1 cellular context compared by ENCODE assay signal in the genomic region with DNA sequence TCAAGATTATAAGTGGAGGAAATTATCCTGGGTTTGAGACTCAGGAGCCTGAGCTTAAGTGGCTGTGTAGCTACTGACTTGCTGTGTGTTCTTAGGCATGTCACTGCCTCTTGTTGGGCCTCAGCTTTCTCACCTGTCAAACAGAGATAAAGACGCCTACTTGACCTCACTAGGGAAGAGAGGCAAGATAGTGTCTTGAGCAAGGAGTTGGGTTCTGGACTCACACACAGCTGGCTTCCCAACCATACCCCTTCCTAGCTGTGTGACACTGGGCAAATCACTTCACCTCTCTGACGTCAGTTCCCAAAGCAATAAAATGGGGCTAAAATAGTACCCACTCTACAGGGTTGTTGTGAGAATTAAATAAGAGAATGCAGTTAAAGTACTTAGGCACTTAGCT.
TF ChIP-seq lines count a peak whose summit lies in the region.

No MANE protein-coding gene starts in this region.

TF ChIP-seq in K562, 482 proteins besides CTCF, POLR2A, EP300 and RAD21 (continues in another document):
- TF ChIP-seq, protein P1, sequence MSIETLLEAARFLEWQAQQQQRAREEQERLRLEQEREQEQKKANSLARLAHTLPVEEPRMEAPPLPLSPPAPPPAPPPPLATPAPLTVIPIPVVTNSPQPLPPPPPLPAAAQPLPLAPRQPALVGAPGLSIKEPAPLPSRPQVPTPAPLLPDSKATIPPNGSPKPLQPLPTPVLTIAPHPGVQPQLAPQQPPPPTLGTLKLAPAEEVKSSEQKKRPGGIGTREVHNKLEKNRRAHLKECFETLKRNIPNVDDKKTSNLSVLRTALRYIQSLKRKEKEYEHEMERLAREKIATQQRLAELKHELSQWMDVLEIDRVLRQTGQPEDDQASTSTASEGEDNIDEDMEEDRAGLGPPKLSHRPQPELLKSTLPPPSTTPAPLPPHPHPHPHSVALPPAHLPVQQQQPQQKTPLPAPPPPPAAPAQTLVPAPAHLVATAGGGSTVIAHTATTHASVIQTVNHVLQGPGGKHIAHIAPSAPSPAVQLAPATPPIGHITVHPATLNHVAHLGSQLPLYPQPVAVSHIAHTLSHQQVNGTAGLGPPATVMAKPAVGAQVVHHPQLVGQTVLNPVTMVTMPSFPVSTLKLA (conservative IDR thresholded peaks at IDR 0.05): peak in 1 of 2 experiments; percentile 49; a peak in 1 of 4 replicates
- TF ChIP-seq KAT2B (IDR thresholded peaks at IDR 0.05; ENCODE audit: low read depth, low read length): no peak
- TF ChIP-seq CREM (IDR thresholded peaks at IDR 0.05; ENCODE audit: low read depth): peak; percentile 78
- no peak for TF ChIP-seq RBM15 (IDR thresholded peaks at IDR 0.05; ENCODE audit: insufficient read depth, low read length)
- peak; percentile 83; the same call in 1 of the 2 replicates for TF ChIP-seq SMARCA5 (IDR thresholded peaks at IDR 0.05)
- TF ChIP-seq, protein P2, sequence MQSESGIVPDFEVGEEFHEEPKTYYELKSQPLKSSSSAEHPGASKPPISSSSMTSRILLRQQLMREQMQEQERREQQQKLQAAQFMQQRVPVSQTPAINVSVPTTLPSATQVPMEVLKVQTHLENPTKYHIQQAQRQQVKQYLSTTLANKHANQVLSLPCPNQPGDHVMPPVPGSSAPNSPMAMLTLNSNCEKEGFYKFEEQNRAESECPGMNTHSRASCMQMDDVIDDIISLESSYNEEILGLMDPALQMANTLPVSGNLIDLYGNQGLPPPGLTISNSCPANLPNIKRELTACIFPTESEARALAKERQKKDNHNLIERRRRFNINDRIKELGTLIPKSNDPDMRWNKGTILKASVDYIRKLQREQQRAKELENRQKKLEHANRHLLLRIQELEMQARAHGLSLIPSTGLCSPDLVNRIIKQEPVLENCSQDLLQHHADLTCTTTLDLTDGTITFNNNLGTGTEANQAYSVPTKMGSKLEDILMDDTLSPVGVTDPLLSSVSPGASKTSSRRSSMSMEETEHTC (IDR thresholded peaks at IDR 0.05): no peak
- peak; percentile 91 for TF ChIP-seq ARID1B (IDR thresholded peaks at IDR 0.05)
- peak; percentile 91 for TF ChIP-seq TCF3 (CRISPR knock-in tag; IDR thresholded peaks at IDR 0.05)
- TF ChIP-seq ATF1 (CRISPR knock-in tag; IDR thresholded peaks at IDR 0.05): no peak
- peak; percentile 53 for TF ChIP-seq ATF1 (tag; IDR thresholded peaks at IDR 0.05)
- TF ChIP-seq CBX3 (IDR thresholded peaks at IDR 0.05; ENCODE audit: borderline replicate concordance in 1 of 2, low read length in 2 of 2): peak in 1 of 2 experiments; percentile 94; a peak in 2 of 3 replicates
- TF ChIP-seq, protein P3, sequence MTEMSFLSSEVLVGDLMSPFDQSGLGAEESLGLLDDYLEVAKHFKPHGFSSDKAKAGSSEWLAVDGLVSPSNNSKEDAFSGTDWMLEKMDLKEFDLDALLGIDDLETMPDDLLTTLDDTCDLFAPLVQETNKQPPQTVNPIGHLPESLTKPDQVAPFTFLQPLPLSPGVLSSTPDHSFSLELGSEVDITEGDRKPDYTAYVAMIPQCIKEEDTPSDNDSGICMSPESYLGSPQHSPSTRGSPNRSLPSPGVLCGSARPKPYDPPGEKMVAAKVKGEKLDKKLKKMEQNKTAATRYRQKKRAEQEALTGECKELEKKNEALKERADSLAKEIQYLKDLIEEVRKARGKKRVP (CRISPR knock-in tag; IDR thresholded peaks at IDR 0.05): no peak
- peak; percentile 80 for TF ChIP-seq DACH1 (IDR thresholded peaks at IDR 0.05; ENCODE audit: partially characterized antibody)
- TF ChIP-seq KLF10 (CRISPR knock-in tag; IDR thresholded peaks at IDR 0.05): no peak
- TF ChIP-seq, protein P4, sequence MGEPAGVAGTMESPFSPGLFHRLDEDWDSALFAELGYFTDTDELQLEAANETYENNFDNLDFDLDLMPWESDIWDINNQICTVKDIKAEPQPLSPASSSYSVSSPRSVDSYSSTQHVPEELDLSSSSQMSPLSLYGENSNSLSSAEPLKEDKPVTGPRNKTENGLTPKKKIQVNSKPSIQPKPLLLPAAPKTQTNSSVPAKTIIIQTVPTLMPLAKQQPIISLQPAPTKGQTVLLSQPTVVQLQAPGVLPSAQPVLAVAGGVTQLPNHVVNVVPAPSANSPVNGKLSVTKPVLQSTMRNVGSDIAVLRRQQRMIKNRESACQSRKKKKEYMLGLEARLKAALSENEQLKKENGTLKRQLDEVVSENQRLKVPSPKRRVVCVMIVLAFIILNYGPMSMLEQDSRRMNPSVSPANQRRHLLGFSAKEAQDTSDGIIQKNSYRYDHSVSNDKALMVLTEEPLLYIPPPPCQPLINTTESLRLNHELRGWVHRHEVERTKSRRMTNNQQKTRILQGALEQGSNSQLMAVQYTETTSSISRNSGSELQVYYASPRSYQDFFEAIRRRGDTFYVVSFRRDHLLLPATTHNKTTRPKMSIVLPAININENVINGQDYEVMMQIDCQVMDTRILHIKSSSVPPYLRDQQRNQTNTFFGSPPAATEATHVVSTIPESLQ (CRISPR knock-in tag; IDR thresholded peaks at IDR 0.05): no peak
- TF ChIP-seq PCBP1 (IDR thresholded peaks at IDR 0.05; ENCODE audit: low read depth, low read length, poor library complexity, severe bottlenecking): no peak
- no peak for TF ChIP-seq HDAC3 (IDR thresholded peaks at IDR 0.05; ENCODE audit: borderline replicate concordance, partially characterized antibody)
- TF ChIP-seq SAFB2 (IDR thresholded peaks at IDR 0.05; ENCODE audit: borderline replicate concordance, low read depth, low read length, severe bottlenecking): no peak
- TF ChIP-seq TAL1 (IDR thresholded peaks at IDR 0.05): peak; percentile 85
- TF ChIP-seq, protein P5, sequence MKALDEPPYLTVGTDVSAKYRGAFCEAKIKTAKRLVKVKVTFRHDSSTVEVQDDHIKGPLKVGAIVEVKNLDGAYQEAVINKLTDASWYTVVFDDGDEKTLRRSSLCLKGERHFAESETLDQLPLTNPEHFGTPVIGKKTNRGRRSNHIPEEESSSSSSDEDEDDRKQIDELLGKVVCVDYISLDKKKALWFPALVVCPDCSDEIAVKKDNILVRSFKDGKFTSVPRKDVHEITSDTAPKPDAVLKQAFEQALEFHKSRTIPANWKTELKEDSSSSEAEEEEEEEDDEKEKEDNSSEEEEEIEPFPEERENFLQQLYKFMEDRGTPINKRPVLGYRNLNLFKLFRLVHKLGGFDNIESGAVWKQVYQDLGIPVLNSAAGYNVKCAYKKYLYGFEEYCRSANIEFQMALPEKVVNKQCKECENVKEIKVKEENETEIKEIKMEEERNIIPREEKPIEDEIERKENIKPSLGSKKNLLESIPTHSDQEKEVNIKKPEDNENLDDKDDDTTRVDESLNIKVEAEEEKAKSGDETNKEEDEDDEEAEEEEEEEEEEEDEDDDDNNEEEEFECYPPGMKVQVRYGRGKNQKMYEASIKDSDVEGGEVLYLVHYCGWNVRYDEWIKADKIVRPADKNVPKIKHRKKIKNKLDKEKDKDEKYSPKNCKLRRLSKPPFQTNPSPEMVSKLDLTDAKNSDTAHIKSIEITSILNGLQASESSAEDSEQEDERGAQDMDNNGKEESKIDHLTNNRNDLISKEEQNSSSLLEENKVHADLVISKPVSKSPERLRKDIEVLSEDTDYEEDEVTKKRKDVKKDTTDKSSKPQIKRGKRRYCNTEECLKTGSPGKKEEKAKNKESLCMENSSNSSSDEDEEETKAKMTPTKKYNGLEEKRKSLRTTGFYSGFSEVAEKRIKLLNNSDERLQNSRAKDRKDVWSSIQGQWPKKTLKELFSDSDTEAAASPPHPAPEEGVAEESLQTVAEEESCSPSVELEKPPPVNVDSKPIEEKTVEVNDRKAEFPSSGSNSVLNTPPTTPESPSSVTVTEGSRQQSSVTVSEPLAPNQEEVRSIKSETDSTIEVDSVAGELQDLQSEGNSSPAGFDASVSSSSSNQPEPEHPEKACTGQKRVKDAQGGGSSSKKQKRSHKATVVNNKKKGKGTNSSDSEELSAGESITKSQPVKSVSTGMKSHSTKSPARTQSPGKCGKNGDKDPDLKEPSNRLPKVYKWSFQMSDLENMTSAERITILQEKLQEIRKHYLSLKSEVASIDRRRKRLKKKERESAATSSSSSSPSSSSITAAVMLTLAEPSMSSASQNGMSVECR (CRISPR knock-in tag; IDR thresholded peaks at IDR 0.05): 0 out of 2 replicates have a peak, but pooled peaks have one; percentile 33
- no peak for TF ChIP-seq NEUROD1 (IDR thresholded peaks at IDR 0.05; ENCODE audit: borderline replicate concordance, low read depth, low read length, partially characterized antibody)
- peak; percentile 91 for TF ChIP-seq DPF2 (IDR thresholded peaks at IDR 0.05)
- TF ChIP-seq, protein P6, sequence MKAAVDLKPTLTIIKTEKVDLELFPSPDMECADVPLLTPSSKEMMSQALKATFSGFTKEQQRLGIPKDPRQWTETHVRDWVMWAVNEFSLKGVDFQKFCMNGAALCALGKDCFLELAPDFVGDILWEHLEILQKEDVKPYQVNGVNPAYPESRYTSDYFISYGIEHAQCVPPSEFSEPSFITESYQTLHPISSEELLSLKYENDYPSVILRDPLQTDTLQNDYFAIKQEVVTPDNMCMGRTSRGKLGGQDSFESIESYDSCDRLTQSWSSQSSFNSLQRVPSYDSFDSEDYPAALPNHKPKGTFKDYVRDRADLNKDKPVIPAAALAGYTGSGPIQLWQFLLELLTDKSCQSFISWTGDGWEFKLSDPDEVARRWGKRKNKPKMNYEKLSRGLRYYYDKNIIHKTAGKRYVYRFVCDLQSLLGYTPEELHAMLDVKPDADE (conservative IDR thresholded peaks at IDR 0.05; ENCODE audit: control insufficient read depth, low read depth, low read length): 0 out of 2 replicates have a peak, but pooled peaks have one; percentile 41
- TF ChIP-seq TEAD4 (IDR thresholded peaks at IDR 0.05; ENCODE audit: low read length): peak; percentile 91
- TF ChIP-seq TEAD4 (CRISPR knock-in tag; IDR thresholded peaks at IDR 0.05; ENCODE audit: borderline replicate concordance): no peak
- no peak for TF ChIP-seq ZNF41 (CRISPR knock-in tag; conservative IDR thresholded peaks at IDR 0.05)
- TF ChIP-seq CEBPB (tag; IDR thresholded peaks at IDR 0.05): 0 out of 2 replicates have a peak, but pooled peaks have one; percentile 38
- no peak for TF ChIP-seq SRSF3 (IDR thresholded peaks at IDR 0.05; ENCODE audit: insufficient read depth, low read length)
- TF ChIP-seq ZNF239 (CRISPR knock-in tag; IDR thresholded peaks at IDR 0.05): no peak
- TF ChIP-seq NRF1 (conservative IDR thresholded peaks at IDR 0.05 in 1 of 2, IDR thresholded peaks at IDR 0.05 in 1 of 2): peak; percentile 31 to 41; a peak in 3 of 4 replicates
- TF ChIP-seq RCOR1 (IDR thresholded peaks at IDR 0.05; ENCODE audit: borderline replicate concordance in 1 of 2, low read depth in 2 of 2, low read length in 2 of 2): peak in 1 of 2 experiments; percentile 91; a peak in 3 of 4 replicates
- TF ChIP-seq LEF1 (IDR thresholded peaks at IDR 0.05): peak; percentile 62; the same call in 1 of the 2 replicates
- TF ChIP-seq EHMT2 (IDR thresholded peaks at IDR 0.05): peak; percentile 72
- TF ChIP-seq KLF16 (IDR thresholded peaks at IDR 0.05): peak; percentile 80; the same call in 1 of the 2 replicates
- TF ChIP-seq MECOM (CRISPR knock-in tag; IDR thresholded peaks at IDR 0.05): peak; percentile 59; the same call in 1 of the 2 replicates
- TF ChIP-seq RNF2 (IDR thresholded peaks at IDR 0.05): peak; percentile 69; the same call in 1 of the 2 replicates
- TF ChIP-seq NFIC (IDR thresholded peaks at IDR 0.05): peak; percentile 65; the same call in 1 of the 2 replicates
- TF ChIP-seq SOX6 (IDR thresholded peaks at IDR 0.05): peak; percentile 71
- TF ChIP-seq BRD9 (IDR thresholded peaks at IDR 0.05; ENCODE audit: low read depth, partially characterized antibody): peak; percentile 80
- TF ChIP-seq, protein P7, sequence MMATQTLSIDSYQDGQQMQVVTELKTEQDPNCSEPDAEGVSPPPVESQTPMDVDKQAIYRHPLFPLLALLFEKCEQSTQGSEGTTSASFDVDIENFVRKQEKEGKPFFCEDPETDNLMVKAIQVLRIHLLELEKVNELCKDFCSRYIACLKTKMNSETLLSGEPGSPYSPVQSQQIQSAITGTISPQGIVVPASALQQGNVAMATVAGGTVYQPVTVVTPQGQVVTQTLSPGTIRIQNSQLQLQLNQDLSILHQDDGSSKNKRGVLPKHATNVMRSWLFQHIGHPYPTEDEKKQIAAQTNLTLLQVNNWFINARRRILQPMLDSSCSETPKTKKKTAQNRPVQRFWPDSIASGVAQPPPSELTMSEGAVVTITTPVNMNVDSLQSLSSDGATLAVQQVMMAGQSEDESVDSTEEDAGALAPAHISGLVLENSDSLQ (IDR thresholded peaks at IDR 0.05): peak; percentile 78
- TF ChIP-seq MEIS2 (IDR thresholded peaks at IDR 0.05; ENCODE audit: partially characterized antibody): peak; percentile 71
- TF ChIP-seq CC2D1A (IDR thresholded peaks at IDR 0.05): peak; percentile 42; the same call in 1 of the 2 replicates
- TF ChIP-seq POLR2AphosphoS5 (IDR thresholded peaks at IDR 0.05; ENCODE audit: control insufficient read depth, insufficient read depth, low read depth, low read length): peak; percentile 91
- TF ChIP-seq ATF7 (IDR thresholded peaks at IDR 0.05): peak; percentile 53; the same call in 1 of the 2 replicates
- peak; percentile 63 for TF ChIP-seq FOXM1 (IDR thresholded peaks at IDR 0.05; ENCODE audit: low read depth)
- no peak for TF ChIP-seq FOXM1 (CRISPR knock-in tag; IDR thresholded peaks at IDR 0.05; ENCODE audit: low read depth)
- TF ChIP-seq ZNF217 (CRISPR knock-in tag; IDR thresholded peaks at IDR 0.05): no peak
- TF ChIP-seq, protein P8, sequence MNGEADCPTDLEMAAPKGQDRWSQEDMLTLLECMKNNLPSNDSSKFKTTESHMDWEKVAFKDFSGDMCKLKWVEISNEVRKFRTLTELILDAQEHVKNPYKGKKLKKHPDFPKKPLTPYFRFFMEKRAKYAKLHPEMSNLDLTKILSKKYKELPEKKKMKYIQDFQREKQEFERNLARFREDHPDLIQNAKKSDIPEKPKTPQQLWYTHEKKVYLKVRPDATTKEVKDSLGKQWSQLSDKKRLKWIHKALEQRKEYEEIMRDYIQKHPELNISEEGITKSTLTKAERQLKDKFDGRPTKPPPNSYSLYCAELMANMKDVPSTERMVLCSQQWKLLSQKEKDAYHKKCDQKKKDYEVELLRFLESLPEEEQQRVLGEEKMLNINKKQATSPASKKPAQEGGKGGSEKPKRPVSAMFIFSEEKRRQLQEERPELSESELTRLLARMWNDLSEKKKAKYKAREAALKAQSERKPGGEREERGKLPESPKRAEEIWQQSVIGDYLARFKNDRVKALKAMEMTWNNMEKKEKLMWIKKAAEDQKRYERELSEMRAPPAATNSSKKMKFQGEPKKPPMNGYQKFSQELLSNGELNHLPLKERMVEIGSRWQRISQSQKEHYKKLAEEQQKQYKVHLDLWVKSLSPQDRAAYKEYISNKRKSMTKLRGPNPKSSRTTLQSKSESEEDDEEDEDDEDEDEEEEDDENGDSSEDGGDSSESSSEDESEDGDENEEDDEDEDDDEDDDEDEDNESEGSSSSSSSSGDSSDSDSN (IDR thresholded peaks at IDR 0.05; ENCODE audit: borderline replicate concordance in 1 of 2, low read depth in 2 of 2, low read length in 2 of 2): no peak
- TF ChIP-seq NBN (IDR thresholded peaks at IDR 0.05; ENCODE audit: low read depth): peak; percentile 67; the same call in 1 of the 2 replicates
- 0 out of 2 replicates have a peak, but pooled peaks have one; percentile 52 for TF ChIP-seq MTA3 (IDR thresholded peaks at IDR 0.05; ENCODE audit: borderline replicate concordance)
- peak; percentile 79; the same call in 1 of the 2 replicates for TF ChIP-seq PTBP1 (IDR thresholded peaks at IDR 0.05; ENCODE audit: low read depth, low read length)
- peak; percentile 89 for TF ChIP-seq HDAC2 (IDR thresholded peaks at IDR 0.05)
